In genomic region chrX:40700640-40701342, GRCh38 we compare ENCODE assay signal across 13 cellular contexts.
"Had no signal": no experiment of that assay in that cellular context is flagged by ENCODE, and none has a peak within 500 bp of the region (broad histone marks: within the 10 kb centered on the region; RNA-seq: fewer than 3 reads in every experiment).

No MANE protein-coding gene starts in this region.

- ATAC-seq: lower lobe of right lung had no signal

- DNase-seq: activated CD4-positive, CD25-positive, alpha-beta regulatory T cell treated with anti-CD3 and anti-CD28 coated beads, Interleukin-2, amount 50 U/mL, for 72 hours; activated naive CD4-positive, alpha-beta T cell; activated naive CD8-positive, alpha-beta T cell treated with anti-CD3 and anti-CD28 coated beads, Interleukin-2, amount 10 ng/mL, durations not matched to agents 7 days and 5 days; activated T-cell treated with anti-CD3 and anti-CD28 coated beads for 4 hours; brain microvascular endothelial cell; cortex of kidney; effector CD8-positive, alpha-beta T cell; foreskin fibroblast; head of caudate nucleus; lower lobe of right lung; sigmoid colon; stimulated activated CD4-positive, alpha-beta T cell treated with anti-CD3 and anti-CD28 coated beads, Interleukin-1b, Interleukin-23, amount 100 ng/mL, for 48 hours; stomach had no signal
